24 cellular contexts compared by ENCODE assay signal in the genomic region with DNA sequence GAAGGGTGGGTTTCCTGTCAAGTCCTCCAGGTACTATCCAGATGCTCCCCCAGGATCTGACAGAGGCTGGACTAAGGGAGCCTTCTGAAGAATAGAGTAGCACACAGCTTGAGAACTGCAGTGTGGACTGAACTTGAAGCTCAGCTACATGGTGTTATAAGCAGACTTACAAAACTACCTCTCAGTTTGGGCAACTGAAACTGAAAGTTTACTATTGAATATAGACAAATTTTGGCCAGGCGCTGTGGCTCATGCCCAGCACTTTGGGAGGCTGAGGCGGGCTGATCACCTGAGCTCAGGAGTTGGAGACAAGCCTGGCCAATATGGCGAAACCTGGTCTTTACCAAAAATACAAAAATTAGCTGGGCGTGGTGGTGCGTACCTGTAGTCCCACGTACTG.
"Had no signal": no experiment of that assay in that cellular context is flagged by ENCODE, and none has a peak within 500 bp of the region (broad histone marks: within the 10 kb centered on the region; RNA-seq: fewer than 3 reads in every experiment).

No MANE protein-coding gene starts in this region.

- H3K36me3 ChIP-seq: left ventricle myocardium inferior, pancreas, prostate gland, spleen, suprapubic skin, thoracic aorta, tibial artery, upper lobe of right lung had no signal

- DNase-seq: islet precursor cell; left ventricle myocardium inferior; mesendoderm; naive B cell; natural killer cell; nucleus accumbens; pancreas; posterior cingulate gyrus; retina; right cardiac atrium; small intestine; spleen; stimulated activated CD4-positive, alpha-beta T cell treated with anti-CD3 and anti-CD28 coated beads, Interleukin-4, amount 100 ng/mL, for 24 hours; stimulated activated naive CD4-positive, alpha-beta T cell; tibial artery; trophoblast cell; upper lobe of right lung had no signal

- H2AFZ ChIP-seq: hepatocyte had no signal

- H3K4me3 ChIP-seq: hepatocyte, left ventricle myocardium inferior, lung, pancreas, prostate gland, spleen, suprapubic skin, thoracic aorta, tibial artery, upper lobe of right lung had no signal

- H3K27ac ChIP-seq: hepatocyte, left ventricle myocardium inferior, pancreas, prostate gland, spleen, suprapubic skin, thoracic aorta, tibial artery, upper lobe of right lung had no signal

- H3K79me2 ChIP-seq: hepatocyte had no signal

- H3K27me3 ChIP-seq: hepatocyte, pancreas, spleen, suprapubic skin, tibial artery, upper lobe of right lung had no signal

- H3K4me1 ChIP-seq: left ventricle myocardium inferior, pancreas, prostate gland, suprapubic skin, tibial artery, upper lobe of right lung had no signal

- H3K9me3 ChIP-seq: left ventricle myocardium inferior, pancreas, prostate gland, spleen, suprapubic skin, thoracic aorta, tibial artery, upper lobe of right lung had no signal

- ATAC-seq: pancreas; right cardiac atrium; sciatic nerve; stimulated activated effector memory CD8-positive, alpha-beta T cell treated with anti-CD3 and anti-CD28 coated beads, Interleukin-12 subunit alpha, Interleukin-12 subunit beta, amount 100 ng/mL, for 72 hours; upper lobe of right lung had no signal

- H3K4me2 ChIP-seq: hepatocyte had no signal
